Comparison of ENCODE assay signal across 22 cellular contexts in the genomic region with DNA sequence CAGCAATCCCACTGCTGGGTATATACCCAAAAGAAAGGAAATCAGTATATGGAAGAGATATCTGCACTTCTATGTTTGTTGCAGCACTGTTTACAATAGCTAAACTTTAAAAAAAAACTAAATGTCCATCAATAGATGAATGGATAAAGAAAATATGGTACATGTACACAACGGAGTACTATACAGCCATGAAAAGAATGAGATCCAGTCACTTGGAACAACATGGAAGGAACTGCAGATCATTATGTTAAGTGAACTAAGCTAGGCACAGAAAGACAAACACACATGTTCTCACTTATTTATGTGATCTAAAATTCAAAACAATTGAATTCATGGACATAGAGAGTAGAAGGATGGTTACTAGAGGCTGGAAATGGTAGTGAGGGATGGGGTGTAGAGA.
A peak's percentile ranks its signal among the peaks of the same experiment; 100 is the strongest.
DNase-seq lines count a peak whose midpoint lies in the region; ATAC-seq, FAIRE-seq and TF ChIP-seq lines count a peak whose summit lies in the region.
"Had no signal": no experiment of that assay in that cellular context is flagged by ENCODE, and none has a peak within 500 bp of the region (broad histone marks: within the 10 kb centered on the region; RNA-seq: fewer than 3 reads in every experiment).

No MANE protein-coding gene starts in this region.

- POLR2A ChIA-PET in SK-N-SH (lab: Yijun Ruan, JAX) (no interaction called here), K562 (lab: Yijun Ruan, JAX) (no interaction called here)

- WGBS in SK-N-SH (ENCODE audit: low lambda C conversion rate): 11% methylated on average over 1 of the region's 1 CpG
- WGBS in K562 (ENCODE audit: insufficient coverage, low coverage, missing lambda C conversion rate): 0% methylated on average over 1 of the region's 1 CpG

- no peak for TF ChIP-seq POLR2A in K562 (conservative IDR thresholded peaks at IDR 0.05)

- TF ChIP-seq CTCF in SK-N-SH (IDR thresholded peaks at IDR 0.05) (no peak), K562 (IDR thresholded peaks at IDR 0.05 in 2 of 3, conservative IDR thresholded peaks at IDR 0.05 in 1 of 3; ENCODE audit: insufficient read depth in 2 of 3, low read depth in 1 of 3, low read length in 3 of 3) (no peak)

- H3K4me1 ChIP-seq in SK-N-SH (ENCODE audit: control insufficient read depth in 1 of 2, insufficient read depth in 2 of 2, low read depth in 1 of 2, low read length in 1 of 2) (no peaks in the 10 kb centered on the region), K562 (replicated peaks in 1 of 2; ENCODE audit: control insufficient read depth in 2 of 2, insufficient read depth in 2 of 2, low read length in 2 of 2) (no peaks in the 10 kb centered on the region)
- H3K4me1 ChIP-seq: A549; BLaER1 treated with 17β-estradiol and CSF1 and Interleukin-3, amounts not matched to agents 10 nM and 100 nM; Caco-2 had no signal

- no peak for FAIRE-seq in K562 (lab: Jason Lieb, UNC)
- FAIRE-seq: D721Med, GM12878, GM12892, GM18507 had no signal

- no peak for TF ChIP-seq EP300 in SK-N-SH (IDR thresholded peaks at IDR 0.05; ENCODE audit: borderline replicate concordance in 1 of 2, low read depth in 1 of 2, low read length in 1 of 2)
- no peak for TF ChIP-seq EP300 in K562 (IDR thresholded peaks at IDR 0.05; ENCODE audit: low read length)

- H3K27ac ChIP-seq in SK-N-SH (ENCODE audit: low read depth in 2 of 2, low read length in 1 of 2) (no peak overlapping the region), K562 (ENCODE audit: extremely low read depth, low read depth, low read length) (no peak overlapping the region)
- H3K27ac ChIP-seq: 22Rv1; A549; BLaER1 treated with 17β-estradiol and CSF1 and Interleukin-3, amounts not matched to agents 10 nM and 100 nM; C4-2B had no signal

- no peak for TF ChIP-seq RAD21 in SK-N-SH (IDR thresholded peaks at IDR 0.05; ENCODE audit: low read length)
- no peak for TF ChIP-seq RAD21 in K562 (CRISPR knock-in tag; conservative IDR thresholded peaks at IDR 0.05 in 1 of 2, IDR thresholded peaks at IDR 0.05 in 1 of 2)

- H3K4me3 ChIP-seq in SK-N-SH (ENCODE audit: low read depth in 2 of 2, low read length in 1 of 2) (no peak overlapping the region), K562 (no peak overlapping the region)
- H3K4me3 ChIP-seq: A549; BLaER1 treated with 17β-estradiol and CSF1 and Interleukin-3, amounts not matched to agents 10 nM and 100 nM; GM12878 had no signal

- H3K79me2 ChIP-seq in SK-N-SH (ENCODE audit: insufficient read depth) (no peaks in the 10 kb centered on the region), K562 (ENCODE audit: control insufficient read depth, insufficient read depth, low read length) (no peaks in the 10 kb centered on the region)

- ATAC-seq in SK-N-SH treated with all-trans-retinoic acid at 6 μM for 48 hours (no peak), K562 (no peak), HG03175 (IDR thresholded peaks at IDR 0.05; ENCODE audit: unreplicated experiment) (no peak)
- ATAC-seq: A549; CD8-positive, alpha-beta T cell; GM12878 had no signal

- H3K36me3 ChIP-seq in SK-N-SH (replicated peaks in 1 of 2; ENCODE audit: control insufficient read depth in 1 of 2, insufficient read depth in 2 of 2, low read length in 1 of 2) (no peaks in the 10 kb centered on the region), K562 (ENCODE audit: control insufficient read depth, insufficient read depth, low read length) (no peaks in the 10 kb centered on the region)
- H3K36me3 ChIP-seq: BLaER1 treated with 17β-estradiol and CSF1 and Interleukin-3, amounts not matched to agents 10 nM and 100 nM had no signal

- H3K9me3 ChIP-seq in SK-N-SH (no peaks in the 10 kb centered on the region; the same call in 1 of the 2 replicates), K562 (replicated peaks; ENCODE audit: control insufficient read depth, insufficient read depth, low read depth, low read length) (no peaks in the 10 kb centered on the region)
- H3K9me3 ChIP-seq: A549, Caco-2 had no signal

- H4K20me1 ChIP-seq in SK-N-SH (ENCODE audit: insufficient read depth) (no peaks in the 10 kb centered on the region), K562 (replicated peaks; ENCODE audit: control insufficient read depth, insufficient read depth, low read length) (no peaks in the 10 kb centered on the region)
- H4K20me1 ChIP-seq: BLaER1 treated with 17β-estradiol and CSF1 and Interleukin-3, amounts not matched to agents 10 nM and 100 nM had no signal

- no peaks in the 10 kb centered on the region for H3K9me2 ChIP-seq in SK-N-SH

- H3F3A ChIP-seq in SK-N-SH (replicated peaks; ENCODE audit: insufficient read depth): no peaks in the 10 kb centered on the region

- BruUV-seq in K562 (replicated peaks; lab: Mats Ljungman, UMichigan): no TSS peak

- CTCF ChIA-PET in SK-N-SH (lab: Yijun Ruan, JAX) (no interaction called here), K562 (lab: Yijun Ruan, JAX; ENCODE audit: low intra/inter-chr PET ratio) (no interaction called here)

- no peaks in the 10 kb centered on the region for H3K9me1 ChIP-seq in K562 (ENCODE audit: control insufficient read depth, insufficient read depth, low read length)

- no peak overlapping the region for H3K9ac ChIP-seq in SK-N-SH
- no peak overlapping the region for H3K9ac ChIP-seq in K562 (ENCODE audit: insufficient read depth in 1 of 2, low read depth in 2 of 2, low read length in 2 of 2)
- H3K9ac ChIP-seq: BLaER1 treated with 17β-estradiol and CSF1 and Interleukin-3, amounts not matched to agents 10 nM and 100 nM had no signal

- H3K4me2 ChIP-seq in SK-N-SH (no peak overlapping the region), K562 (ENCODE audit: insufficient read depth, low read length) (no peak overlapping the region)
- H3K4me2 ChIP-seq: A549; BLaER1 treated with 17β-estradiol and CSF1 and Interleukin-3, amounts not matched to agents 10 nM and 100 nM had no signal

- H2AFZ ChIP-seq in SK-N-SH (ENCODE audit: low read depth): no peak overlapping the region
- no peak overlapping the region for H2AFZ ChIP-seq in K562 (ENCODE audit: low read depth, low read length)

- intact Hi-C loops in K562 (cut with micrococcal nuclease): no loop called here

- H3K27me3 ChIP-seq in SK-N-SH (ENCODE audit: insufficient read depth) (no peaks in the 10 kb centered on the region; the same call in 1 of the 2 replicates), K562 (ENCODE audit: control insufficient read depth in 2 of 2, insufficient read depth in 2 of 2, low read length in 2 of 2) (no peaks in the 10 kb centered on the region)
- H3K27me3 ChIP-seq: BLaER1 treated with 17β-estradiol and CSF1 and Interleukin-3, amounts not matched to agents 10 nM and 100 nM had no signal

- in situ Hi-C loops in K562 (cut with MboI): no loop called here

- no peak for DNase-seq in SK-N-SH
- no peak for DNase-seq in K562 (ENCODE audit: extremely low read depth in 1 of 4, low spot score in 3 of 4)
- DNase-seq in activated effector memory CD4-positive, alpha-beta T cell treated with anti-CD3 and anti-CD28 coated beads, Interleukin-2, amount 50 U/mL, for 16 hours: no peak
- DNase-seq: AML-193; Caco-2; Calu3; CD4-positive, alpha-beta T cell; CD8-positive, alpha-beta T cell; DMS79; DND-41; EL; GDM1 had no signal

TF ChIP-seq in SK-N-SH treated with all-trans-retinoic acid at 6 μM for 48 hours, 23 proteins besides CTCF, POLR2A, EP300 and RAD21:
- TF ChIP-seq, protein P1, sequence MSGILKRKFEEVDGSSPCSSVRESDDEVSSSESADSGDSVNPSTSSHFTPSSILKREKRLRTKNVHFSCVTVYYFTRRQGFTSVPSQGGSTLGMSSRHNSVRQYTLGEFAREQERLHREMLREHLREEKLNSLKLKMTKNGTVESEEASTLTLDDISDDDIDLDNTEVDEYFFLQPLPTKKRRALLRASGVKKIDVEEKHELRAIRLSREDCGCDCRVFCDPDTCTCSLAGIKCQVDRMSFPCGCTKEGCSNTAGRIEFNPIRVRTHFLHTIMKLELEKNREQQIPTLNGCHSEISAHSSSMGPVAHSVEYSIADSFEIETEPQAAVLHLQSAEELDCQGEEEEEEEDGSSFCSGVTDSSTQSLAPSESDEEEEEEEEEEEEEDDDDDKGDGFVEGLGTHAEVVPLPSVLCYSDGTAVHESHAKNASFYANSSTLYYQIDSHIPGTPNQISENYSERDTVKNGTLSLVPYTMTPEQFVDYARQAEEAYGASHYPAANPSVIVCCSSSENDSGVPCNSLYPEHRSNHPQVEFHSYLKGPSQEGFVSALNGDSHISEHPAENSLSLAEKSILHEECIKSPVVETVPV (CRISPR knock-in tag; IDR thresholded peaks at IDR 0.05): no peak
- TF ChIP-seq ZNF8 (CRISPR knock-in tag; IDR thresholded peaks at IDR 0.05): peak; percentile 35; the same call in 1 of the 2 replicates

TF ChIP-seq in SK-N-SH, 30 proteins besides CTCF, POLR2A, EP300 and RAD21:
- TF ChIP-seq NFIC (IDR thresholded peaks at IDR 0.05; ENCODE audit: borderline replicate concordance): no peak

TF ChIP-seq in K562, 482 proteins besides CTCF, POLR2A, EP300 and RAD21:
- TF ChIP-seq, protein P2, sequence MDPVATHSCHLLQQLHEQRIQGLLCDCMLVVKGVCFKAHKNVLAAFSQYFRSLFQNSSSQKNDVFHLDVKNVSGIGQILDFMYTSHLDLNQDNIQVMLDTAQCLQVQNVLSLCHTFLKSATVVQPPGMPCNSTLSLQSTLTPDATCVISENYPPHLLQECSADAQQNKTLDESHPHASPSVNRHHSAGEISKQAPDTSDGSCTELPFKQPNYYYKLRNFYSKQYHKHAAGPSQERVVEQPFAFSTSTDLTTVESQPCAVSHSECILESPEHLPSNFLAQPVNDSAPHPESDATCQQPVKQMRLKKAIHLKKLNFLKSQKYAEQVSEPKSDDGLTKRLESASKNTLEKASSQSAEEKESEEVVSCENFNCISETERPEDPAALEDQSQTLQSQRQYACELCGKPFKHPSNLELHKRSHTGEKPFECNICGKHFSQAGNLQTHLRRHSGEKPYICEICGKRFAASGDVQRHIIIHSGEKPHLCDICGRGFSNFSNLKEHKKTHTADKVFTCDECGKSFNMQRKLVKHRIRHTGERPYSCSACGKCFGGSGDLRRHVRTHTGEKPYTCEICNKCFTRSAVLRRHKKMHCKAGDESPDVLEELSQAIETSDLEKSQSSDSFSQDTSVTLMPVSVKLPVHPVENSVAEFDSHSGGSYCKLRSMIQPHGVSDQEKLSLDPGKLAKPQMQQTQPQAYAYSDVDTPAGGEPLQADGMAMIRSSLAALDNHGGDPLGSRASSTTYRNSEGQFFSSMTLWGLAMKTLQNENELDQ (CRISPR knock-in tag; IDR thresholded peaks at IDR 0.05; ENCODE audit: borderline replicate concordance): no peak
- TF ChIP-seq ZNF146 (CRISPR knock-in tag; IDR thresholded peaks at IDR 0.05; ENCODE audit: unreplicated experiment) (peak; percentile 61), RBM25 (IDR thresholded peaks at IDR 0.05; ENCODE audit: low read depth, low read length, severe bottlenecking) (peak; percentile 37)
